8 cellular contexts compared by ENCODE assay signal in the genomic region with DNA sequence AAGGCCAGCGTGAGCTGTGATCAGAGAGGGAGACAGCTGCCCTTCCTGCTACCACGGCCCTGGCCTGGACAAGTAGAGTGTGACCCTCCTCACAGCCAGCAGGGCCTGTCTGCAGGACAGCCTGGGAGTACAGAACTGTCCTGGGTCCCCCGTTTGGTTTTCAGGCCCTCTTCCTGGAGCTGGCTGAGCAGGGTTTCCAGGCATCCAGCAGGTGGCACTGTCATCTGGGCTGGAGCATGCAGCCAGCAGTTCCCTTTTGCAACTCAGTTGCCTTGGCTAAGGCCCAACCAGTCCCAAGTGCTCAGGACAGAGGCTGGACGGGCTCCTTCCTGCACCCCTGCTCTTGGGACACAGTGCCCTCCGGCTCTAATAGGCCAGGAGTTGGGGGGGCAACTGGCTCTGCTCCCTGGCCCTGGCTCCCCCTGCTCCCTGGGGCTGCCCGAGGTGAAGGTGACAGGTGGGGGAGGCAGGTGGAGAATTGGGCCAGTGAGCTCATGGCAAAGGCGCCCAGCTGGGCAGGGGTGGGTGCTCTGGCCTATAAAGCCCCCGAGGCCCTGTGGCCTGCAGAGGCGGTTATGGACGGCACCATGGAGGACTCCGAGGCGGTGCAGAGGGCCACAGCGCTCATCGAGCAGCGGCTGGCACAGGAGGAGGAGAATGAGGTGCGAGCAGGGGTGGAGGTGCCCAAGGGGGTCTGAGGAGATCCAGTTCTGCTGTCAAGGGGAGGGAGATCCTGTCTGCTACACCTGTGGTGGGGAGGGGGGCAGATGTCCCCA. TPM values are rescaled to one million over a fixed set of nuclear protein-coding genes. Genes with fewer than 3 reads are reported as not detected.
DNase-seq lines count a peak whose midpoint lies in the region; ATAC-seq lines count a peak whose summit lies in the region.

A gene with protein sequence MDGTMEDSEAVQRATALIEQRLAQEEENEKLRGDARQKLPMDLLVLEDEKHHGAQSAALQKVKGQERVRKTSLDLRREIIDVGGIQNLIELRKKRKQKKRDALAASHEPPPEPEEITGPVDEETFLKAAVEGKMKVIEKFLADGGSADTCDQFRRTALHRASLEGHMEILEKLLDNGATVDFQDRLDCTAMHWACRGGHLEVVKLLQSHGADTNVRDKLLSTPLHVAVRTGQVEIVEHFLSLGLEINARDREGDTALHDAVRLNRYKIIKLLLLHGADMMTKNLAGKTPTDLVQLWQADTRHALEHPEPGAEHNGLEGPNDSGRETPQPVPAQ (plus strand): TSS at position 566 of the 776 bp plus-strand sequence. CDS start 10 bp downstream, at position 576.

- no peaks in the 10 kb centered on the region for H3K27me3 Mint-ChIP-seq in CD4-positive, alpha-beta memory T cell

- no peak within 1 kb of the TSS for H3K4me3 Mint-ChIP-seq in CD4-positive, alpha-beta memory T cell

- intact Hi-C loops in CD4-positive, alpha-beta memory T cell (cut with micrococcal nuclease): no loop called here

- H3K9me3 Mint-ChIP-seq in CD4-positive, alpha-beta memory T cell: no peaks in the 10 kb centered on the region

- no peaks in the 10 kb centered on the region for H3K27me3 ChIP-seq in CD4-positive, alpha-beta memory T cell (ENCODE audit: insufficient read depth, low read length)
- H3K27me3 ChIP-seq in layer of hippocampus (ENCODE audit: control insufficient read depth, insufficient read depth, low read length): no peaks in the 10 kb centered on the region

- H3K27ac ChIP-seq in CD4-positive, alpha-beta memory T cell (ENCODE audit: low read depth, low read length): no peak within 1 kb of the TSS
- peak within 1 kb of the TSS; percentile 32 for H3K27ac ChIP-seq in layer of hippocampus (ENCODE audit: low read depth, low read length)

- no peaks in the 10 kb centered on the region for H3K36me3 Mint-ChIP-seq in CD4-positive, alpha-beta memory T cell

- ATAC-seq in GM19463 (IDR thresholded peaks at IDR 0.05; ENCODE audit: unreplicated experiment) (peak; percentile 74), GM21528 (IDR thresholded peaks at IDR 0.05; ENCODE audit: low FRiP score, unreplicated experiment) (no peak)

- no peaks in the 10 kb centered on the region for H3K4me1 Mint-ChIP-seq in CD4-positive, alpha-beta memory T cell

- peak in 4 of 5 donors; percentile 21 to 31 (median 22) for DNase-seq in CD4-positive, alpha-beta memory T cell
- DNase-seq in NCI-H146 treated with DMSO at 0.1 percent for 48 hours (lab: John Stamatoyannopoulos, UW; ENCODE audit: unreplicated experiment): peak; percentile 21
- peak; percentile 11 to 26 (median 15) for DNase-seq in activated CD4-positive, CD25-positive, alpha-beta regulatory T cell (lab: John Stamatoyannopoulos, UW)
- peak; percentile 77 for DNase-seq in cerebellum (ENCODE audit: low spot score)
- DNase-seq in stimulated activated CD4-positive, alpha-beta T cell treated with anti-CD3 and anti-CD28 coated beads, Interleukin-2, amount 100 ng/mL, for 48 hours: peak; percentile 40 to 56

- no peaks in the 10 kb centered on the region for H3K36me3 ChIP-seq in CD4-positive, alpha-beta memory T cell (ENCODE audit: insufficient read depth, low read length)

- H3K4me1 ChIP-seq in CD4-positive, alpha-beta memory T cell (ENCODE audit: insufficient read depth, low read length): no peaks in the 10 kb centered on the region

- H3K4me3 ChIP-seq in CD4-positive, alpha-beta memory T cell (ENCODE audit: low read length in 2 of 2): no peak within 1 kb of the TSS

- no peaks in the 10 kb centered on the region for H3K9me3 ChIP-seq in CD4-positive, alpha-beta memory T cell (ENCODE audit: control insufficient read depth in 1 of 2, low read length in 2 of 2)

- POLR2A ChIA-PET in CD4-positive, alpha-beta memory T cell (lab: Charles Lee; ENCODE audit: partially characterized antibody): no interaction called here

- CTCF ChIA-PET in CD4-positive, alpha-beta memory T cell (lab: Charles Lee; ENCODE audit: partially characterized antibody): interaction anchor here (0.8 to 1.5 kb wide), 8 partner anchors 18 to 176 kb away, joined by 3 to 4 read pairs (median 3); no protein-coding TSS in a partner anchor

- H3K27ac Mint-ChIP-seq in CD4-positive, alpha-beta memory T cell: no peak within 1 kb of the TSS

RNA-seq across cellular contexts. Expression of the gene that starts here (rescaled TPM):
- total RNA-seq in CD4-positive, alpha-beta memory T cell: not detected
- not detected for polyA plus RNA-seq in CD4-positive, alpha-beta memory T cell
- total RNA-seq in cerebellum: not detected

Comparison
In these comparisons a context has a peak if more than half of its experiments do, and no peak if none do; other contexts are left out.
1. Peak in DNase-seq in CD4-positive, alpha-beta memory T cell; RNA of the gene not detected or under 1 TPM.
2. Peak in DNase-seq in cerebellum; RNA of the gene not detected or under 1 TPM.
3. DNase-seq: peak in every context shown above with its lines; median percentile 77 in cerebellum; 48 in stimulated activated CD4-positive, alpha-beta T cell treated with anti-CD3 and anti-CD28 coated beads, Interleukin-2, amount 100 ng/mL, for 48 hours; 22 in CD4-positive, alpha-beta memory T cell; 21 in NCI-H146 treated with DMSO at 0.1 percent for 48 hours; 15 in activated CD4-positive, CD25-positive, alpha-beta regulatory T cell.